Comparison of ENCODE assay signal across 13 cellular contexts in genomic region chr1:232225336-232226131, GRCh38.
DNase-seq lines count a peak whose midpoint lies in the region; ATAC-seq and TF ChIP-seq lines count a peak whose summit lies in the region.
"Had no signal": no experiment of that assay in that cellular context is flagged by ENCODE, and none has a peak within 500 bp of the region (broad histone marks: within the 10 kb centered on the region; RNA-seq: fewer than 3 reads in every experiment).

No MANE protein-coding gene starts in this region.

- TF ChIP-seq POLR2A in tibial nerve (IDR thresholded peaks at IDR 0.05), result no peak

- WGBS in tibial nerve, 2 donors, result 76% methylated on average over 13 of the region's 13 CpGs

- CTCF ChIA-PET in CD4-positive, alpha-beta memory T cell (lab: Charles Lee; ENCODE audit: partially characterized antibody), result interaction anchor here (1.0 to 2.6 kb wide), 5 partner anchors 8 to 402 kb away, joined by 5 to 11 read pairs (median 7); no protein-coding TSS in a partner anchor
- CTCF ChIA-PET in WTC11 (lab: Charles Lee), result interaction anchor here (1.0 to 2.0 kb wide), 5 partner anchors 14 to 402 kb away, joined by 3 to 15 read pairs (median 4); no protein-coding TSS in a partner anchor

- intact Hi-C loops in CD4-positive, alpha-beta memory T cell (cut with micrococcal nuclease), result no loop called here

- H3K4me3 ChIP-seq in CD4-positive, alpha-beta memory T cell (ENCODE audit: low read length in 2 of 2), result no peak overlapping the region
- no peak overlapping the region for H3K4me3 ChIP-seq in H7 (ENCODE audit: insufficient read depth, low read depth, low read length)
- no peak overlapping the region for H3K4me3 ChIP-seq in tibial nerve
- H3K4me3 ChIP-seq: coronary artery had no signal

- no peak for TF ChIP-seq CTCF in WTC11 (IDR thresholded peaks at IDR 0.05)
- TF ChIP-seq CTCF in tibial nerve (IDR thresholded peaks at IDR 0.05), result no peak

- DNase-seq in CD4-positive, alpha-beta memory T cell, result no peak
- DNase-seq in H7, result peak; percentile 19
- DNase-seq in WTC11 (ENCODE audit: low spot score), result no peak
- DNase-seq in kidney tubule cell (ENCODE audit: low spot score), result peak; percentile 12
- no peak for DNase-seq in NCI-H69 (lab: John Stamatoyannopoulos, UW)
- DNase-seq in mucosa of gallbladder (ENCODE audit: low spot score), result no peak
- DNase-seq in tibial nerve (ENCODE audit: low spot score in 2 of 2), result no peak
- DNase-seq: activated gamma-delta T cell, NCI-H1048, occipital lobe had no signal

- H3K36me3 ChIP-seq in CD4-positive, alpha-beta memory T cell (ENCODE audit: insufficient read depth, low read length), result no peaks in the 10 kb centered on the region
- H3K36me3 ChIP-seq in H7 (replicated peaks; ENCODE audit: control insufficient read depth, insufficient read depth, low read length) (no peaks in the 10 kb centered on the region), tibial nerve (no peaks in the 10 kb centered on the region)

- peaks cover 23 to 27% (median 26%) of the 10 kb centered on the region in 4 donors for H3K4me1 Mint-ChIP-seq in CD4-positive, alpha-beta memory T cell
- peaks cover 53% of the 10 kb centered on the region for H3K4me1 Mint-ChIP-seq in WTC11

- no peaks in the 10 kb centered on the region for H3K27me3 ChIP-seq in CD4-positive, alpha-beta memory T cell (ENCODE audit: insufficient read depth, low read length)
- peaks cover 42% of the 10 kb centered on the region for H3K27me3 ChIP-seq in H7 (ENCODE audit: control insufficient read depth, insufficient read depth, low read length)
- H3K27me3 ChIP-seq in tibial nerve, result no peaks in the 10 kb centered on the region

- H3K27ac Mint-ChIP-seq in CD4-positive, alpha-beta memory T cell, result peak overlapping the region; percentile 26 to 95 (median 59)
- H3K27ac Mint-ChIP-seq in WTC11, result peak overlapping the region; percentile 46

- POLR2A ChIA-PET in CD4-positive, alpha-beta memory T cell (lab: Charles Lee; ENCODE audit: partially characterized antibody), result interaction anchor here (1.2 kb wide), 1 partner anchor 359 kb away, joined by 4 read pairs; no protein-coding TSS in a partner anchor
- POLR2A ChIA-PET in WTC11 (lab: Charles Lee), result interaction anchor here (0.6 to 1.5 kb wide), 5 partner anchors 8 to 363 kb away, joined by 3 to 7 read pairs (median 4); no protein-coding TSS in a partner anchor

- no peaks in the 10 kb centered on the region for H3K9me3 Mint-ChIP-seq in CD4-positive, alpha-beta memory T cell
- no peaks in the 10 kb centered on the region for H3K9me3 Mint-ChIP-seq in WTC11

- peak; percentile 32 for ATAC-seq in WTC11
- no peak for ATAC-seq in HG02973 (IDR thresholded peaks at IDR 0.05; ENCODE audit: unreplicated experiment)
- ATAC-seq: sciatic nerve had no signal

- H3K27me3 Mint-ChIP-seq in CD4-positive, alpha-beta memory T cell, result no peaks in the 10 kb centered on the region
- peaks cover 71% of the 10 kb centered on the region for H3K27me3 Mint-ChIP-seq in WTC11 (ENCODE audit: low read depth)

- H3K27ac ChIP-seq in CD4-positive, alpha-beta memory T cell (ENCODE audit: low read depth, low read length), result no peak overlapping the region
- no peak overlapping the region for H3K27ac ChIP-seq in tibial nerve
- H3K27ac ChIP-seq: coronary artery had no signal

- no peaks in the 10 kb centered on the region for H3K36me3 Mint-ChIP-seq in CD4-positive, alpha-beta memory T cell
- peaks cover 22% of the 10 kb centered on the region for H3K36me3 Mint-ChIP-seq in WTC11

- H3K4me1 ChIP-seq in CD4-positive, alpha-beta memory T cell (ENCODE audit: insufficient read depth, low read length), result peaks cover 30% of the 10 kb centered on the region
- peaks cover 0 to 13% (median 0%) of the 10 kb centered on the region in 4 donors for H3K4me1 ChIP-seq in tibial nerve

- no peaks in the 10 kb centered on the region for H3K9me3 ChIP-seq in CD4-positive, alpha-beta memory T cell (ENCODE audit: control insufficient read depth in 1 of 2, low read length in 2 of 2)
- H3K9me3 ChIP-seq in tibial nerve, result no peaks in the 10 kb centered on the region

- H3K4me3 Mint-ChIP-seq in CD4-positive, alpha-beta memory T cell, result peak overlapping the region in 7 of 8 donors; percentile 59 to 81 (median 66)
- peak overlapping the region; percentile 50 for H3K4me3 Mint-ChIP-seq in WTC11

- TF ChIP-seq EP300 in tibial nerve (IDR thresholded peaks at IDR 0.05), result no peak

TF ChIP-seq in WTC11, 78 proteins besides CTCF, POLR2A, EP300 and RAD21:
- TF ChIP-seq HMGXB4 (CRISPR knock-in tag; IDR thresholded peaks at IDR 0.05) (peak; percentile 48; the same call in 1 of the 2 replicates), E2F4 (CRISPR knock-in tag; IDR thresholded peaks at IDR 0.05; ENCODE audit: borderline replicate concordance, low read depth) (no peak), TCF7 (CRISPR knock-in tag; IDR thresholded peaks at IDR 0.05; ENCODE audit: low read depth) (no peak), KAT7 (CRISPR knock-in tag; IDR thresholded peaks at IDR 0.05; ENCODE audit: borderline replicate concordance) (no peak), ELF4 (CRISPR knock-in tag; IDR thresholded peaks at IDR 0.05; ENCODE audit: low read depth) (no peak), GRHL2 (CRISPR knock-in tag; IDR thresholded peaks at IDR 0.05; ENCODE audit: insufficient replicate concordance, severe bottlenecking) (no peak)
- TF ChIP-seq, protein P1, sequence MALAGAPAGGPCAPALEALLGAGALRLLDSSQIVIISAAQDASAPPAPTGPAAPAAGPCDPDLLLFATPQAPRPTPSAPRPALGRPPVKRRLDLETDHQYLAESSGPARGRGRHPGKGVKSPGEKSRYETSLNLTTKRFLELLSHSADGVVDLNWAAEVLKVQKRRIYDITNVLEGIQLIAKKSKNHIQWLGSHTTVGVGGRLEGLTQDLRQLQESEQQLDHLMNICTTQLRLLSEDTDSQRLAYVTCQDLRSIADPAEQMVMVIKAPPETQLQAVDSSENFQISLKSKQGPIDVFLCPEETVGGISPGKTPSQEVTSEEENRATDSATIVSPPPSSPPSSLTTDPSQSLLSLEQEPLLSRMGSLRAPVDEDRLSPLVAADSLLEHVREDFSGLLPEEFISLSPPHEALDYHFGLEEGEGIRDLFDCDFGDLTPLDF (CRISPR knock-in tag; IDR thresholded peaks at IDR 0.05), result no peak
- TF ChIP-seq, protein P2, sequence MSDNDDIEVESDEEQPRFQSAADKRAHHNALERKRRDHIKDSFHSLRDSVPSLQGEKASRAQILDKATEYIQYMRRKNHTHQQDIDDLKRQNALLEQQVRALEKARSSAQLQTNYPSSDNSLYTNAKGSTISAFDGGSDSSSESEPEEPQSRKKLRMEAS (CRISPR knock-in tag; IDR thresholded peaks at IDR 0.05), result no peak

Comparison
In these comparisons a context has a peak if more than half of its experiments do, and no peak if none do; other contexts are left out.
1. DNase-seq: peak in H7 (single experiment) and kidney tubule cell (single experiment); none in CD4-positive, alpha-beta memory T cell (0 of 5), WTC11 (single experiment), NCI-H69 (single experiment), mucosa of gallbladder (single experiment) and tibial nerve (0 of 2).